Comparison of ENCODE assay signal across 20 cellular contexts in genomic region chr1:43634729-43635128, GRCh38. TPM values are rescaled to one million over a fixed set of nuclear protein-coding genes. Genes with fewer than 3 reads are reported as not detected.
A peak's percentile ranks its signal among the peaks of the same experiment; 100 is the strongest.
DNase-seq lines count a peak whose midpoint lies in the region; ATAC-seq, FAIRE-seq and TF ChIP-seq lines count a peak whose summit lies in the region.
"Had no signal": no experiment of that assay in that cellular context is flagged by ENCODE, and none has a peak within 500 bp of the region (broad histone marks: within the 10 kb centered on the region; RNA-seq: fewer than 3 reads in every experiment).

No MANE protein-coding gene starts in this region.

- in situ Hi-C loops in HepG2 (cut with HindIII; ENCODE audit: extremely low pct_ligation_motif_present, low pct_unique_long_range_greater_than_20kb) = no loop called here

- 55% methylated on average over 5 of the region's 6 CpGs for WGBS in HepG2 (ENCODE audit: low lambda C conversion rate)

- H3K4me2 ChIP-seq in astrocyte (ENCODE audit: low read length) (no peak overlapping the region), HepG2 (ENCODE audit: low read depth, low read length) (no peak overlapping the region)

- no peak overlapping the region for H3K4me3 Mint-ChIP-seq in astrocyte (ENCODE audit: unreplicated experiment)
- H3K4me3 Mint-ChIP-seq: activated CD8-positive, alpha-beta T cell treated with anti-CD3 and anti-CD28 coated beads for 36 hours; dendritic cell treated with granulocyte-macrophage colony-stimulating factor and Interleukin-4, amounts not matched to agents 40 ng/mL and 50 ng/mL, for 4 days had no signal

- FAIRE-seq in astrocyte (lab: Jason Lieb, UNC) = no peak
- FAIRE-seq in HepG2 (lab: Jason Lieb, UNC) = no peak
- FAIRE-seq: GM12892 had no signal

- BruUV-seq in HepG2 (replicated peaks; lab: Mats Ljungman, UMichigan) = no TSS peak

- DNase-seq in HEK293T (ENCODE audit: extremely low spot score) (no peak), astrocyte (ENCODE audit: low read depth) (no peak), HepG2 (ENCODE audit: low spot score) (no peak), upper lobe of right lung (no peak), foreskin keratinocyte (no peak), NCI-H748 treated with DMSO at 0.1 percent for 48 hours (lab: John Stamatoyannopoulos, UW) (no peak)
- DNase-seq: activated CD8-positive, alpha-beta T cell treated with anti-CD3 and anti-CD28 coated beads for 36 hours; activated gamma-delta T cell treated with Interleukin-2 at 50 U/mL for 16 hours; activated T-cell treated with anti-CD3 and anti-CD28 coated beads for 4 hours; adrenal gland; AML-193; GM23248; NCI-H2107; occipital lobe; RPMI8226; stimulated activated CD4-positive, alpha-beta T cell treated with anti-CD3 and anti-CD28 coated beads, Interleukin-4, amount 100 ng/mL, for 4 hours; stimulated activated naive CD8-positive, alpha-beta T cell treated with anti-CD3 and anti-CD28 coated beads, Interleukin-15, Interleukin-2, amounts not matched to agents 100 U/mL and 50 U/mL, for 24 hours had no signal

- TF ChIP-seq CTCF in astrocyte (IDR thresholded peaks at IDR 0.05; ENCODE audit: insufficient read depth, low read depth, low read length) (no peak), HepG2 (CRISPR knock-in tag; IDR thresholded peaks at IDR 0.05) (no peak), upper lobe of right lung (IDR thresholded peaks at IDR 0.05) (no peak), foreskin keratinocyte (conservative IDR thresholded peaks at IDR 0.05) (no peak)

- CTCF ChIA-PET in HEK293T (lab: Yijun Ruan, JAX) (no interaction called here), HepG2 (lab: Yijun Ruan, JAX; ENCODE audit: low intra/inter-chr PET ratio, low total read pairs) (no interaction called here)

- no peaks in the 10 kb centered on the region for H3K4me1 ChIP-seq in astrocyte (ENCODE audit: insufficient read depth, low read length)
- H3K4me1 ChIP-seq in HepG2 (ENCODE audit: insufficient read depth, low read length) = peaks cover 8% of the 10 kb centered on the region; the same call in 1 of the 2 replicates
- H3K4me1 ChIP-seq in upper lobe of right lung = no peaks in the 10 kb centered on the region
- H3K4me1 ChIP-seq in foreskin keratinocyte = peaks cover 8% of the 10 kb centered on the region
- H3K4me1 ChIP-seq: adrenal gland had no signal

- ATAC-seq in HepG2 (peak; percentile 20; the same call in 1 of the 3 replicates), upper lobe of right lung (peak; percentile 83), foreskin keratinocyte (no peak), GM21529 (IDR thresholded peaks at IDR 0.05; ENCODE audit: unreplicated experiment) (no peak)
- ATAC-seq: activated CD8-positive, alpha-beta T cell treated with anti-CD3 and anti-CD28 coated beads for 36 hours; stimulated activated naive CD8-positive, alpha-beta T cell treated with anti-CD3 and anti-CD28 coated beads, Interleukin-15, Interleukin-2, amounts not matched to agents 100 U/mL and 50 U/mL, for 24 hours had no signal

- no peaks in the 10 kb centered on the region for H3K27me3 ChIP-seq in astrocyte (ENCODE audit: insufficient read depth, low read length)
- H3K27me3 ChIP-seq in HepG2 (ENCODE audit: control insufficient read depth in 1 of 2, insufficient read depth in 2 of 2, low read length in 2 of 2) = peaks cover 2 to 11% of the 10 kb centered on the region in 2 experiments; a peak in 2 of 5 replicates
- H3K27me3 ChIP-seq in upper lobe of right lung = no peaks in the 10 kb centered on the region
- no peaks in the 10 kb centered on the region for H3K27me3 ChIP-seq in foreskin keratinocyte
- H3K27me3 ChIP-seq: adrenal gland had no signal

- H3K27ac Mint-ChIP-seq in astrocyte (ENCODE audit: unreplicated experiment) = peak overlapping the region; percentile 6
- H3K27ac Mint-ChIP-seq: activated CD8-positive, alpha-beta T cell treated with anti-CD3 and anti-CD28 coated beads for 36 hours; dendritic cell treated with granulocyte-macrophage colony-stimulating factor and Interleukin-4, amounts not matched to agents 40 ng/mL and 50 ng/mL, for 4 days had no signal

- TF ChIP-seq EP300 in HepG2 (IDR thresholded peaks at IDR 0.05; ENCODE audit: low read depth in 2 of 2, low read length in 2 of 2) = no peak
- no peak for TF ChIP-seq EP300 in HepG2 (CRISPR knock-in tag; IDR thresholded peaks at IDR 0.05; ENCODE audit: borderline replicate concordance)

- no peak overlapping the region for H3K27ac ChIP-seq in astrocyte (ENCODE audit: low read depth, low read length)
- H3K27ac ChIP-seq in HepG2 (ENCODE audit: extremely low read length, insufficient read depth, low read length) = no peak overlapping the region
- H3K27ac ChIP-seq in upper lobe of right lung = no peak overlapping the region
- H3K27ac ChIP-seq in foreskin keratinocyte = no peak overlapping the region
- H3K27ac ChIP-seq: adrenal gland, GM23248 had no signal

- intact Hi-C loops in HepG2 (cut with micrococcal nuclease; ENCODE audit: unreplicated experiment) (no loop called here), upper lobe of right lung (cut with DNase I) (no loop called here)

- peaks cover 5% of the 10 kb centered on the region for H3K36me3 Mint-ChIP-seq in astrocyte (ENCODE audit: low read depth, unreplicated experiment)

- H4K20me1 ChIP-seq in astrocyte (ENCODE audit: insufficient read depth, low read length) (no peaks in the 10 kb centered on the region), HepG2 (ENCODE audit: insufficient read depth, low read length) (no peaks in the 10 kb centered on the region)

- H3K9ac ChIP-seq in astrocyte (ENCODE audit: low read length) (no peak overlapping the region), HepG2 (ENCODE audit: insufficient read depth, low read depth, low read length) (no peak overlapping the region)
- H3K9ac ChIP-seq: GM23248 had no signal

- H3K4me3 ChIP-seq in astrocyte (ENCODE audit: insufficient read depth, low read depth, low read length) (no peak overlapping the region), HepG2 (replicated peaks in 1 of 3; ENCODE audit: insufficient read depth in 1 of 3, low read depth in 2 of 3, low read length in 3 of 3) (no peak overlapping the region), upper lobe of right lung (no peak overlapping the region)
- H3K4me3 ChIP-seq: adrenal gland, GM23248 had no signal

- TF ChIP-seq RAD21 in HepG2 (CRISPR knock-in tag; IDR thresholded peaks at IDR 0.05) = no peak

- H2AFZ ChIP-seq in astrocyte (ENCODE audit: low read depth, low read length) (no peak overlapping the region), HepG2 (ENCODE audit: low read length) (no peak overlapping the region)
- H2AFZ ChIP-seq: GM23248 had no signal

- POLR2A ChIA-PET in HEK293T (lab: Yijun Ruan, JAX) (interaction anchor here (3.5 kb wide), 1 partner anchor 16 kb away, joined by 22 read pairs; the partner anchor contains the start of gene KDM4A), HepG2 (lab: Yijun Ruan, JAX) (no interaction called here)

- no peaks in the 10 kb centered on the region for H3K27me3 Mint-ChIP-seq in astrocyte (ENCODE audit: low read depth, unreplicated experiment)

- H3K9me3 Mint-ChIP-seq in astrocyte (ENCODE audit: unreplicated experiment) = no peaks in the 10 kb centered on the region
- H3K9me3 Mint-ChIP-seq: activated CD8-positive, alpha-beta T cell treated with anti-CD3 and anti-CD28 coated beads for 36 hours; dendritic cell treated with granulocyte-macrophage colony-stimulating factor and Interleukin-4, amounts not matched to agents 40 ng/mL and 50 ng/mL, for 4 days had no signal

- H3K36me3 ChIP-seq in astrocyte (ENCODE audit: insufficient read depth, low read length) (no peaks in the 10 kb centered on the region), HepG2 (replicated peaks in 1 of 2; ENCODE audit: control insufficient read depth in 1 of 2, insufficient read depth in 2 of 2, low read length in 2 of 2) (no peaks in the 10 kb centered on the region), upper lobe of right lung (no peaks in the 10 kb centered on the region)
- H3K36me3 ChIP-seq: adrenal gland had no signal

- H3K9me3 ChIP-seq in astrocyte (ENCODE audit: insufficient read depth, low read depth, low read length) (no peaks in the 10 kb centered on the region), HepG2 (ENCODE audit: low read length) (no peaks in the 10 kb centered on the region), upper lobe of right lung (no peaks in the 10 kb centered on the region)
- H3K9me3 ChIP-seq: adrenal gland had no signal

- no peaks in the 10 kb centered on the region for H3K4me1 Mint-ChIP-seq in astrocyte (ENCODE audit: low read depth, unreplicated experiment)

- H3K79me2 ChIP-seq in astrocyte (ENCODE audit: insufficient read depth, low read length) (no peaks in the 10 kb centered on the region), HepG2 (ENCODE audit: insufficient read depth, low read length) (no peaks in the 10 kb centered on the region)

- TF ChIP-seq POLR2A in HepG2 (IDR thresholded peaks at IDR 0.05; ENCODE audit: insufficient read depth in 1 of 2, low read depth in 2 of 2, low read length in 2 of 2) = no peak

TF ChIP-seq in HepG2, 621 proteins besides CTCF, POLR2A, EP300 and RAD21 (continues in another document):
- no peak for TF ChIP-seq GATAD1 (CRISPR knock-in tag; IDR thresholded peaks at IDR 0.05)
- TF ChIP-seq ZMYM3 (CRISPR knock-in tag; IDR thresholded peaks at IDR 0.05) = no peak

RNA-seq across cellular contexts. Expression of gene KDM4A, which starts 15.2 kb away (rescaled TPM):
- 93.5 and 97.5 TPM in 2 replicates for total RNA-seq in astrocyte
- 20.9 and 27.4 TPM in 2 replicates for total RNA-seq in HepG2 (2016; rRNA removed; fragmentation: Illumina TruSeq; extraction: Trizol)
- total RNA-seq in HepG2 (2016; cell fraction: cytosol; rRNA removed; fragmentation: Illumina TruSeq; extraction: Trizol; ENCODE audit: low read depth) = 2.7 and 3.3 TPM in 2 replicates
- 21.8 and 25.6 TPM in 2 replicates for total RNA-seq in HepG2 (2016; cell fraction: insoluble cytoplasmic fraction; rRNA removed; fragmentation: Illumina TruSeq; extraction: Trizol)
- 7.4 and 7.7 TPM in 2 replicates for total RNA-seq in HepG2 (2016; cell fraction: membrane; rRNA removed; fragmentation: Illumina TruSeq; extraction: Trizol)
- 17.4 and 18.8 TPM in 2 replicates for total RNA-seq in HepG2 (2016; cell fraction: nucleus; rRNA removed; fragmentation: Illumina TruSeq; extraction: Trizol)
- polyA plus RNA-seq in HepG2 (2011; rRNA removed) = 8.7 and 9.7 TPM in 2 replicates
- 5.2 and 7.2 TPM in 2 replicates for polyA plus RNA-seq in HepG2 (2011; cell fraction: cytosol; rRNA removed)
- polyA plus RNA-seq in HepG2 (2011; cell fraction: nucleus; rRNA removed) = 7.6 and 9.7 TPM in 2 replicates
- polyA plus RNA-seq in HepG2 (2012) = 8.7 and 12.1 TPM in 2 replicates
- polyA plus RNA-seq in HepG2 (2016; cell fraction: cytosol; fragmentation: Illumina TruSeq; extraction: Trizol; ENCODE audit: low read depth) = 0.76 and 0.90 TPM in 2 replicates
- polyA plus RNA-seq in HepG2 (2016; cell fraction: insoluble cytoplasmic fraction; fragmentation: Illumina TruSeq; extraction: Trizol; ENCODE audit: low read depth) = 15.7 and 20.7 TPM in 2 replicates
- polyA plus RNA-seq in HepG2 (2016; cell fraction: membrane; fragmentation: Illumina TruSeq; extraction: Trizol; ENCODE audit: low read depth) = 2.3 and 2.4 TPM in 2 replicates
- 15.9 and 19.8 TPM in 2 replicates for polyA plus RNA-seq in HepG2 (2016; cell fraction: nucleus; fragmentation: Illumina TruSeq; extraction: Trizol; ENCODE audit: insufficient read depth, low read depth)
- 12.2 and 36.0 TPM in 2 replicates for polyA minus RNA-seq in HepG2 (2011; rRNA and poly(A)+ RNA removed; ENCODE audit: low replicate concordance)
- polyA minus RNA-seq in HepG2 (2011; cell fraction: cytosol; rRNA and poly(A)+ RNA removed) = 5.9 and 8.2 TPM in 2 replicates
- polyA minus RNA-seq in HepG2 (2011; cell fraction: nucleus; rRNA and poly(A)+ RNA removed) = 22.1 and 29.7 TPM in 2 replicates
- 40.4 TPM for total RNA-seq in upper lobe of right lung
- 29.5 and 30.1 TPM in 2 replicates for total RNA-seq in foreskin keratinocyte
- 10.3 and 11.5 TPM in 2 replicates for polyA plus RNA-seq in foreskin keratinocyte

Comparison
In these comparisons a context has a peak if more than half of its experiments do, and no peak if none do; other contexts are left out.
1. ATAC-seq: peak in HepG2 (single experiment) and upper lobe of right lung (single experiment); none in foreskin keratinocyte (single experiment) and GM21529 (single experiment).